In the genomic region with DNA sequence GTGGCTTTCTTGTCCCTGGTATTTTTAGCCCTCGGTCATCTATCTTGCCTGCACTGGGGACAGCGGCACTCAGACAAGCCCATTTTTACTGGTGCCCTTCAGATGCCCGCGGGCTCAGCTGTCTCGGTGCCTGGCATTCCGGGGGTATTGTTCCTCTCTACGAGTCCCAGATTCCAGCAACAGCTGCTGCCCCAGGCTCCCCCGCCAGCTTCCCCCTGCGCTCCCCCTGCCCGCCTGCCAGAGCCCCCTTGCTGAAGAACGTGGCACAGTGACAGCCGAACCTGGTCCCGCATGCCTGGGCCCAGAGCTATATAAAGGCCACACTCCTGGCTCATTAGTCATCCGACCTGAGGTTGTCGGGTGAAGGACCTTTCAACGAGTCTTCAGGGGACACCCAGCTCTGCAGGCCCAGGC, we compare ENCODE assay signal across 1 cellular context.
TF ChIP-seq lines count a peak whose summit lies in the region.

No MANE protein-coding gene starts in this region.

TF ChIP-seq in HCT116, 20 proteins besides CTCF, POLR2A, EP300 and RAD21:
- no peak for TF ChIP-seq JUND (IDR thresholded peaks at IDR 0.05)
- no peak for TF ChIP-seq POLR2AphosphoS5 (IDR thresholded peaks at IDR 0.05; ENCODE audit: low read depth, low read length)
- TF ChIP-seq YY1 (IDR thresholded peaks at IDR 0.05; ENCODE audit: extremely low read depth, insufficient replicate concordance, low read depth, low read length) = no peak
- TF ChIP-seq, protein P1, sequence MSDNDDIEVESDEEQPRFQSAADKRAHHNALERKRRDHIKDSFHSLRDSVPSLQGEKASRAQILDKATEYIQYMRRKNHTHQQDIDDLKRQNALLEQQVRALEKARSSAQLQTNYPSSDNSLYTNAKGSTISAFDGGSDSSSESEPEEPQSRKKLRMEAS (IDR thresholded peaks at IDR 0.05) = no peak
- no peak for TF ChIP-seq EGR1 (IDR thresholded peaks at IDR 0.05; ENCODE audit: low read depth)
- no peak for TF ChIP-seq SP1 (IDR thresholded peaks at IDR 0.05; ENCODE audit: low read depth)
- TF ChIP-seq, protein P2, sequence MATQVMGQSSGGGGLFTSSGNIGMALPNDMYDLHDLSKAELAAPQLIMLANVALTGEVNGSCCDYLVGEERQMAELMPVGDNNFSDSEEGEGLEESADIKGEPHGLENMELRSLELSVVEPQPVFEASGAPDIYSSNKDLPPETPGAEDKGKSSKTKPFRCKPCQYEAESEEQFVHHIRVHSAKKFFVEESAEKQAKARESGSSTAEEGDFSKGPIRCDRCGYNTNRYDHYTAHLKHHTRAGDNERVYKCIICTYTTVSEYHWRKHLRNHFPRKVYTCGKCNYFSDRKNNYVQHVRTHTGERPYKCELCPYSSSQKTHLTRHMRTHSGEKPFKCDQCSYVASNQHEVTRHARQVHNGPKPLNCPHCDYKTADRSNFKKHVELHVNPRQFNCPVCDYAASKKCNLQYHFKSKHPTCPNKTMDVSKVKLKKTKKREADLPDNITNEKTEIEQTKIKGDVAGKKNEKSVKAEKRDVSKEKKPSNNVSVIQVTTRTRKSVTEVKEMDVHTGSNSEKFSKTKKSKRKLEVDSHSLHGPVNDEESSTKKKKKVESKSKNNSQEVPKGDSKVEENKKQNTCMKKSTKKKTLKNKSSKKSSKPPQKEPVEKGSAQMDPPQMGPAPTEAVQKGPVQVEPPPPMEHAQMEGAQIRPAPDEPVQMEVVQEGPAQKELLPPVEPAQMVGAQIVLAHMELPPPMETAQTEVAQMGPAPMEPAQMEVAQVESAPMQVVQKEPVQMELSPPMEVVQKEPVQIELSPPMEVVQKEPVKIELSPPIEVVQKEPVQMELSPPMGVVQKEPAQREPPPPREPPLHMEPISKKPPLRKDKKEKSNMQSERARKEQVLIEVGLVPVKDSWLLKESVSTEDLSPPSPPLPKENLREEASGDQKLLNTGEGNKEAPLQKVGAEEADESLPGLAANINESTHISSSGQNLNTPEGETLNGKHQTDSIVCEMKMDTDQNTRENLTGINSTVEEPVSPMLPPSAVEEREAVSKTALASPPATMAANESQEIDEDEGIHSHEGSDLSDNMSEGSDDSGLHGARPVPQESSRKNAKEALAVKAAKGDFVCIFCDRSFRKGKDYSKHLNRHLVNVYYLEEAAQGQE (IDR thresholded peaks at IDR 0.05; ENCODE audit: low read depth) = no peak
- TF ChIP-seq EZH2phosphoT487 (IDR thresholded peaks at IDR 0.05; ENCODE audit: borderline replicate concordance) = no peak
- no peak for TF ChIP-seq ZFX (IDR thresholded peaks at IDR 0.05)
- TF ChIP-seq, protein P3, sequence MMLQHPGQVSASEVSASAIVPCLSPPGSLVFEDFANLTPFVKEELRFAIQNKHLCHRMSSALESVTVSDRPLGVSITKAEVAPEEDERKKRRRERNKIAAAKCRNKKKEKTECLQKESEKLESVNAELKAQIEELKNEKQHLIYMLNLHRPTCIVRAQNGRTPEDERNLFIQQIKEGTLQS (IDR thresholded peaks at IDR 0.05) = no peak
- TF ChIP-seq CEBPB (IDR thresholded peaks at IDR 0.05; ENCODE audit: low read depth) = no peak
- TF ChIP-seq ELF1 (IDR thresholded peaks at IDR 0.05; ENCODE audit: borderline replicate concordance, low read depth) = no peak
- TF ChIP-seq ZNF274 (IDR thresholded peaks at IDR 0.05; ENCODE audit: low read depth, low read length) = no peak
- TF ChIP-seq, protein P4, sequence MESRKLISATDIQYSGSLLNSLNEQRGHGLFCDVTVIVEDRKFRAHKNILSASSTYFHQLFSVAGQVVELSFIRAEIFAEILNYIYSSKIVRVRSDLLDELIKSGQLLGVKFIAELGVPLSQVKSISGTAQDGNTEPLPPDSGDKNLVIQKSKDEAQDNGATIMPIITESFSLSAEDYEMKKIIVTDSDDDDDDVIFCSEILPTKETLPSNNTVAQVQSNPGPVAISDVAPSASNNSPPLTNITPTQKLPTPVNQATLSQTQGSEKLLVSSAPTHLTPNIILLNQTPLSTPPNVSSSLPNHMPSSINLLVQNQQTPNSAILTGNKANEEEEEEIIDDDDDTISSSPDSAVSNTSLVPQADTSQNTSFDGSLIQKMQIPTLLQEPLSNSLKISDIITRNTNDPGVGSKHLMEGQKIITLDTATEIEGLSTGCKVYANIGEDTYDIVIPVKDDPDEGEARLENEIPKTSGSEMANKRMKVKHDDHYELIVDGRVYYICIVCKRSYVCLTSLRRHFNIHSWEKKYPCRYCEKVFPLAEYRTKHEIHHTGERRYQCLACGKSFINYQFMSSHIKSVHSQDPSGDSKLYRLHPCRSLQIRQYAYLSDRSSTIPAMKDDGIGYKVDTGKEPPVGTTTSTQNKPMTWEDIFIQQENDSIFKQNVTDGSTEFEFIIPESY (IDR thresholded peaks at IDR 0.05; ENCODE audit: extremely low read depth, insufficient replicate concordance, low read length) = no peak
- TF ChIP-seq CBX3 (IDR thresholded peaks at IDR 0.05; ENCODE audit: low read depth) = no peak
- TF ChIP-seq TCF7L2 (IDR thresholded peaks at IDR 0.05; ENCODE audit: borderline replicate concordance, extremely low read depth, insufficient read depth, insufficient read length) = no peak
- no peak for TF ChIP-seq SRF (IDR thresholded peaks at IDR 0.05; ENCODE audit: low read depth)
- no peak for TF ChIP-seq FOSL1 (IDR thresholded peaks at IDR 0.05; ENCODE audit: low read depth)
